23 cellular contexts compared by ENCODE assay signal in the genomic region with DNA sequence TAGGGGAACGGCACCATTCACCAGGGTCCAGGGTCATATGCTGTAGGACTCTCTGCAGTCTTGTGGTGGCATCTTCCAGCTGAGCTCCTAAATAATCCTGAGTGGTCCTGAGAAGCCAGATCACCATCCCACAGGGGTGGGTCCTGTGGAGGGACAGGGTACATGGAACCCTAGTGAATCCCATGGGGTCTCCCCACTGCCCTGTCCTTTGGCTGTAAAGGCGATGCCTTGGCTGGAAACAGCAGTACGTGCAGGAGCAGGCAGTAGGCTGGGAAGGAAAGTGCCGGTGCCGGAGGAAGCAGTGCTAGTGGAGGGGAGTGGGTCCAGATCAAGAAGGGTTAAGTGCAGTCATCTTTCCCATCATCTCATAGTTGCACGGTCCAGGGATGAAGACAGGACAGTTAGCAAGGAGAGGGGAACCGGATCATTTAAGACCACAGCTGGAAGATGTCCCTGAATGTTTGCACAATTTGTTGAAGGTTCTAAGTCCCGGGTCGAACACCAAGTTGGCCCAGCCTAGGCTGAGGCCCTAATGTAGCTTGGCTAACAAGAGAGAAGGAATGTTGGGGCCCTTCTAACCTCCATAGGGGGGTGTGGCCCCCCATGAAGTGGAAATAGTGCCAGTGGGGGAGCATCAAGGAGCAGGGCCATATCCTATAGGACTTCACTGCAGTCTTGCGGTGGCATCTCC. TPM values are rescaled to one million over a fixed set of nuclear protein-coding genes. Genes with fewer than 3 reads are reported as not detected.
DNase-seq lines count a peak whose midpoint lies in the region; ATAC-seq, FAIRE-seq and TF ChIP-seq lines count a peak whose summit lies in the region.
"Had no signal": no experiment of that assay in that cellular context is flagged by ENCODE, and none has a peak within 500 bp of the region (broad histone marks: within the 10 kb centered on the region; RNA-seq: fewer than 3 reads in every experiment).

No MANE protein-coding gene starts in this region.

- H3K79me2 ChIP-seq in K562 (ENCODE audit: control insufficient read depth, insufficient read depth, low read length), result no peaks in the 10 kb centered on the region

- intact Hi-C loops in K562 (cut with micrococcal nuclease), result no loop called here

- H3K27me3 Mint-ChIP-seq in neural crest cell (ENCODE audit: low read depth) (peaks cover 13% of the 10 kb centered on the region), type B pancreatic cell (peaks cover 7% of the 10 kb centered on the region), endodermal cell (ENCODE audit: insufficient read depth) (peaks cover 29% of the 10 kb centered on the region)
- H3K27me3 Mint-ChIP-seq: CD4-positive, alpha-beta T cell had no signal

- H3K9me1 ChIP-seq in K562 (ENCODE audit: control insufficient read depth, insufficient read depth, low read length), result no peaks in the 10 kb centered on the region

- POLR2A ChIA-PET in K562 (lab: Yijun Ruan, JAX), result interaction anchor here (0.6 to 1.2 kb wide), 4 partner anchors 10 to 272 kb away, joined by 3 read pairs; no protein-coding TSS in a partner anchor

- TF ChIP-seq EP300 in K562 (IDR thresholded peaks at IDR 0.05; ENCODE audit: low read length), result no peak

- H3K36me3 Mint-ChIP-seq in neural crest cell (ENCODE audit: low read depth), result no peaks in the 10 kb centered on the region
- H3K36me3 Mint-ChIP-seq in type B pancreatic cell, result no peaks in the 10 kb centered on the region
- no peaks in the 10 kb centered on the region for H3K36me3 Mint-ChIP-seq in endodermal cell (ENCODE audit: low read depth)

- H3K4me3 Mint-ChIP-seq in neural crest cell (no peak overlapping the region), type B pancreatic cell (no peak overlapping the region), endodermal cell (no peak overlapping the region)
- H3K4me3 Mint-ChIP-seq: CD4-positive, alpha-beta T cell had no signal

- in situ Hi-C loops in K562 (cut with MboI), result no loop called here

- peak; percentile 49 for DNase-seq in activated effector memory CD4-positive, alpha-beta T cell treated with anti-CD3 and anti-CD28 coated beads, Interleukin-2, amount 50 U/mL, for 16 hours
- DNase-seq in activated effector memory CD4-positive, alpha-beta T cell treated with Interleukin-2 at 50 U/mL for 16 hours, result no peak
- no peak for DNase-seq in K562 (ENCODE audit: extremely low read depth in 1 of 4, low spot score in 3 of 4)
- no peak for DNase-seq in neural crest cell (ENCODE audit: low read depth, low spot score)
- peak; percentile 43 for DNase-seq in type B pancreatic cell (ENCODE audit: extremely low spot score, unreplicated experiment)
- no peak for DNase-seq in endodermal cell
- DNase-seq in DMS153 (lab: John Stamatoyannopoulos, UW), result no peak
- DNase-seq: BE2C; CD4-positive, alpha-beta T cell; DMS53; EL; GM23248; HCEC 1CT; NCI-H1105 treated with DMSO at 0.1 percent for 48 hours; NCI-H1694; NCI-H510A; NCI-H82; OCI-M1; SHP77 had no signal

- H3K4me1 ChIP-seq in K562 (replicated peaks in 1 of 2; ENCODE audit: control insufficient read depth in 2 of 2, insufficient read depth in 2 of 2, low read length in 2 of 2) (peaks cover 0 to 16% of the 10 kb centered on the region in 2 experiments; a peak in 2 of 5 replicates), endodermal cell (ENCODE audit: control insufficient read depth, insufficient read depth, low read length) (no peaks in the 10 kb centered on the region)

- no peak for TF ChIP-seq RAD21 in K562 (CRISPR knock-in tag; conservative IDR thresholded peaks at IDR 0.05 in 1 of 2, IDR thresholded peaks at IDR 0.05 in 1 of 2)

- whole genome bisulfite sequencing in K562 (ENCODE audit: insufficient coverage, low coverage, missing lambda C conversion rate), result 12% methylated on average over 10 of the region's 10 CpGs
- 88 to 92% methylated on average over 8 to 10 of the region's 10 CpGs for WGBS in endodermal cell (ENCODE audit: insufficient coverage in 1 of 2, insufficient read length in 1 of 2), 2 experiments

- peaks cover 21 to 56% of the 10 kb centered on the region in 2 experiments; a peak in 4 of 5 replicates for H3K27me3 ChIP-seq in K562 (ENCODE audit: control insufficient read depth in 2 of 2, insufficient read depth in 2 of 2, low read length in 2 of 2)
- peaks cover 8% of the 10 kb centered on the region for H3K27me3 ChIP-seq in endodermal cell (ENCODE audit: control insufficient read depth, insufficient read depth, low read length, poor library complexity, severe bottlenecking)
- H3K27me3 ChIP-seq: BE2C had no signal

- TF ChIP-seq CTCF in K562 (IDR thresholded peaks at IDR 0.05 in 2 of 3, conservative IDR thresholded peaks at IDR 0.05 in 1 of 3; ENCODE audit: insufficient read depth in 2 of 3, low read depth in 1 of 3, low read length in 3 of 3), result no peak
- no peak for TF ChIP-seq CTCF in neural crest cell (conservative IDR thresholded peaks at IDR 0.05)
- no peak for TF ChIP-seq CTCF in type B pancreatic cell (conservative IDR thresholded peaks at IDR 0.05)
- no peak for TF ChIP-seq CTCF in endodermal cell (conservative IDR thresholded peaks at IDR 0.05)

- ATAC-seq in K562 (no peak), GM21367 (IDR thresholded peaks at IDR 0.05; ENCODE audit: unreplicated experiment) (no peak)
- ATAC-seq: GM12878 had no signal

- no peak overlapping the region for H3K27ac ChIP-seq in K562 (ENCODE audit: extremely low read depth, low read depth, low read length)
- no peak overlapping the region for H3K27ac ChIP-seq in endodermal cell (ENCODE audit: low read depth, low read length)
- H3K27ac ChIP-seq: GM23248 had no signal

- peaks cover 5% of the 10 kb centered on the region for H3K9me3 Mint-ChIP-seq in neural crest cell
- H3K9me3 Mint-ChIP-seq in type B pancreatic cell, result no peaks in the 10 kb centered on the region
- peaks cover 15% of the 10 kb centered on the region for H3K9me3 Mint-ChIP-seq in endodermal cell
- H3K9me3 Mint-ChIP-seq: CD4-positive, alpha-beta T cell had no signal

- H3K4me3 ChIP-seq in K562 (no peak overlapping the region), endodermal cell (ENCODE audit: low read length) (no peak overlapping the region)
- H3K4me3 ChIP-seq: GM12878, GM23248 had no signal

- CTCF ChIA-PET in K562 (lab: Yijun Ruan, JAX; ENCODE audit: low intra/inter-chr PET ratio), result no interaction called here

- H3K4me1 Mint-ChIP-seq in neural crest cell (no peaks in the 10 kb centered on the region), type B pancreatic cell (ENCODE audit: unreplicated experiment) (no peaks in the 10 kb centered on the region), endodermal cell (no peaks in the 10 kb centered on the region)

- TF ChIP-seq POLR2A in K562 (conservative IDR thresholded peaks at IDR 0.05), result no peak

- H3K9ac ChIP-seq in K562 (ENCODE audit: insufficient read depth in 1 of 2, low read depth in 2 of 2, low read length in 2 of 2) (no peak overlapping the region), endodermal cell (ENCODE audit: extremely low read depth, low read length, poor library complexity, severe bottlenecking) (no peak overlapping the region)
- H3K9ac ChIP-seq: GM23248 had no signal

- FAIRE-seq in K562 (lab: Jason Lieb, UNC), result no peak
- FAIRE-seq: A204.1, GM12878, GM19239 had no signal

- H2AFZ ChIP-seq in K562 (ENCODE audit: low read depth, low read length), result no peak overlapping the region
- H2AFZ ChIP-seq: GM23248 had no signal

- no peaks in the 10 kb centered on the region for H4K20me1 ChIP-seq in K562 (replicated peaks; ENCODE audit: control insufficient read depth, insufficient read depth, low read length)

- H3K27ac Mint-ChIP-seq in neural crest cell (ENCODE audit: unreplicated experiment), result peak overlapping the region; percentile 27
- H3K27ac Mint-ChIP-seq in type B pancreatic cell, result no peak overlapping the region
- H3K27ac Mint-ChIP-seq in endodermal cell, result no peak overlapping the region
- H3K27ac Mint-ChIP-seq: CD4-positive, alpha-beta T cell had no signal

- BruUV-seq in K562 (replicated peaks; lab: Mats Ljungman, UMichigan), result no TSS peak

- H3K9me3 ChIP-seq in K562 (replicated peaks; ENCODE audit: control insufficient read depth, insufficient read depth, low read depth, low read length) (no peaks in the 10 kb centered on the region), endodermal cell (ENCODE audit: control insufficient read depth, low read length) (peaks cover 4% of the 10 kb centered on the region)
- H3K9me3 ChIP-seq: BE2C had no signal

- H3K4me2 ChIP-seq in K562 (ENCODE audit: insufficient read depth, low read length), result no peak overlapping the region

- no peaks in the 10 kb centered on the region for H3K36me3 ChIP-seq in K562 (ENCODE audit: control insufficient read depth, insufficient read depth, low read length)
- H3K36me3 ChIP-seq in endodermal cell (ENCODE audit: control insufficient read depth, insufficient read depth, low read length), result no peaks in the 10 kb centered on the region
- H3K36me3 ChIP-seq: BE2C had no signal

RNA-seq across cellular contexts. Expression of a gene that starts 18.1 kb away (rescaled TPM):
- 8.4 and 16.2 TPM in 2 replicates for total RNA-seq in K562 (2011; cell fraction: chromatin; rRNA removed; ENCODE audit: low replicate concordance)
- 7.1 and 8.5 TPM in 2 replicates for total RNA-seq in K562 (2011; cell fraction: nucleolus; rRNA removed)
- total RNA-seq in K562 (2011; cell fraction: nucleoplasm; rRNA removed), result 4.3 and 5.9 TPM in 2 replicates
- total RNA-seq in K562 (2014; rRNA removed) (3.0 and 3.4 TPM in 2 replicates), K562 (2014; rRNA removed; fragmentation: Illumina TruSeq; extraction: Trizol) (0.86 and 1.4 TPM in 2 replicates), K562 (2015; rRNA removed; fragmentation: Illumina TruSeq; extraction: Trizol) (2.6 TPM in 2 replicates), K562 (2021) (4.8 and 5.9 TPM in 2 replicates), neural crest cell (not detected in 2 replicates), type B pancreatic cell (ENCODE audit: low replicate concordance) (2.6 and 7.2 TPM in 2 replicates), endodermal cell (not detected)
- polyA plus RNA-seq in K562 (2011; rRNA removed) (4.2 and 9.4 TPM in 2 replicates), K562 (2014; fragmentation: Illumina TruSeq; extraction: Trizol) (0.79 and 2.8 TPM in 2 replicates), K562 (2014; fragmentation: Nextera tagmentation; extraction: Ambion mirVana) (under 1 TPM; 0.21 to 0.57 TPM), K562 (2014; rRNA removed) (3.3 and 7.3 TPM in 2 replicates)
- 4.4 and 6.2 TPM in 2 replicates for polyA plus RNA-seq in K562 (2011; cell fraction: cytosol; rRNA removed)
- polyA plus RNA-seq in K562 (2011; cell fraction: nucleus; rRNA removed), result 68.0 and 78.0 TPM in 2 replicates
- polyA plus RNA-seq in K562 (2012), result 8.2 and 19.1 TPM in 2 replicates
- 0.77 and 0.90 TPM in 2 replicates for polyA minus RNA-seq in K562 (2011; rRNA and poly(A)+ RNA removed)
- 1.4 and 3.4 TPM in 2 replicates for polyA minus RNA-seq in K562 (2011; cell fraction: cytosol; rRNA and poly(A)+ RNA removed)
- polyA minus RNA-seq in K562 (2011; cell fraction: nucleus; rRNA and poly(A)+ RNA removed), result 10.0 and 10.3 TPM in 2 replicates
- polyA plus RNA-seq in endodermal cell (2013, experiment 1 of 2), result not detected
- 0.70 TPM for polyA plus RNA-seq in endodermal cell (2013, experiment 2 of 2)
- total RNA-seq: GM12878, GM23248 had no signal
- polyA plus RNA-seq: GM23248 had no signal

RNA-seq across cellular contexts. Expression of a gene that starts 18.2 kb away (rescaled TPM):
- 1.6 and 4.7 TPM in 2 replicates for total RNA-seq in K562 (2011; cell fraction: chromatin; rRNA removed; ENCODE audit: low replicate concordance)
- 2.4 and 3.5 TPM in 2 replicates for total RNA-seq in K562 (2011; cell fraction: nucleolus; rRNA removed)
- 1.5 and 3.1 TPM in 2 replicates for total RNA-seq in K562 (2011; cell fraction: nucleoplasm; rRNA removed)
- total RNA-seq in K562 (2014; rRNA removed) (1.3 and 2.0 TPM in 2 replicates), K562 (2014; rRNA removed; fragmentation: Illumina TruSeq; extraction: Trizol) (0.64 and 0.65 TPM in 2 replicates), K562 (2015; rRNA removed; fragmentation: Illumina TruSeq; extraction: Trizol) (2.3 and 2.5 TPM in 2 replicates), K562 (2021) (2.1 and 2.6 TPM in 2 replicates), neural crest cell (not detected in 2 replicates), type B pancreatic cell (ENCODE audit: low replicate concordance) (0.51 and 1.2 TPM in 2 replicates), endodermal cell (under 1 TPM in 1 of 2 donors, not detected in 1; 0.20 TPM)
- polyA plus RNA-seq in K562 (2011; rRNA removed) (1.2 and 2.1 TPM in 2 replicates), K562 (2014; fragmentation: Illumina TruSeq; extraction: Trizol) (1.0 and 1.3 TPM in 2 replicates), K562 (2014; fragmentation: Nextera tagmentation; extraction: Ambion mirVana) (under 1 TPM; 0.10 to 0.15 TPM), K562 (2014; rRNA removed) (2.0 and 2.1 TPM in 2 replicates)
- polyA plus RNA-seq in K562 (2011; cell fraction: cytosol; rRNA removed), result 0.91 and 2.0 TPM in 2 replicates
- polyA plus RNA-seq in K562 (2011; cell fraction: nucleus; rRNA removed), result 5.5 and 14.3 TPM in 2 replicates
- 4.3 and 4.5 TPM in 2 replicates for polyA plus RNA-seq in K562 (2012)
- 0.99 and 1.0 TPM in 2 replicates for polyA minus RNA-seq in K562 (2011; rRNA and poly(A)+ RNA removed)
- 1.4 TPM in 1 of 2 replicates, not detected in the other for polyA minus RNA-seq in K562 (2011; cell fraction: cytosol; rRNA and poly(A)+ RNA removed)
- polyA minus RNA-seq in K562 (2011; cell fraction: nucleus; rRNA and poly(A)+ RNA removed), result 2.4 and 3.4 TPM in 2 replicates
- polyA plus RNA-seq in endodermal cell (2013, experiment 1 of 2), result not detected
- polyA plus RNA-seq in endodermal cell (2013, experiment 2 of 2), result not detected
- total RNA-seq: GM23248 had no signal
- polyA plus RNA-seq: GM23248 had no signal

RNA-seq across cellular contexts. Expression of a gene that starts 49.5 kb away (rescaled TPM):
- 0.25 and 0.30 TPM in 2 replicates for total RNA-seq in K562 (2011; cell fraction: chromatin; rRNA removed; ENCODE audit: low replicate concordance)
- total RNA-seq in K562 (2011; cell fraction: nucleolus; rRNA removed), result 0.79 and 0.83 TPM in 2 replicates
- total RNA-seq in K562 (2011; cell fraction: nucleoplasm; rRNA removed), result 0.22 and 0.31 TPM in 2 replicates
- total RNA-seq in K562 (2014; rRNA removed) (1.4 and 1.7 TPM in 2 replicates), K562 (2014; rRNA removed; fragmentation: Illumina TruSeq; extraction: Trizol) (0.11 TPM in 1 of 2 replicates, not detected in the other), K562 (2015; rRNA removed; fragmentation: Illumina TruSeq; extraction: Trizol) (0.36 and 0.53 TPM in 2 replicates), K562 (2021) (1.1 and 1.2 TPM in 2 replicates), neural crest cell (0.16 TPM in 1 of 2 replicates, not detected in the other), type B pancreatic cell (ENCODE audit: low replicate concordance) (5.6 and 13.6 TPM in 2 replicates), endodermal cell (not detected)
- polyA plus RNA-seq in K562 (2011; rRNA removed) (0.07 and 0.15 TPM in 2 replicates), K562 (2014; fragmentation: Illumina TruSeq; extraction: Trizol) (0.12 and 0.26 TPM in 2 replicates), K562 (2014; fragmentation: Nextera tagmentation; extraction: Ambion mirVana) (not detected), K562 (2014; rRNA removed) (0.76 and 1.4 TPM in 2 replicates)
- 0.15 and 1.7 TPM in 2 replicates for polyA plus RNA-seq in K562 (2011; cell fraction: cytosol; rRNA removed)
- polyA plus RNA-seq in K562 (2011; cell fraction: nucleus; rRNA removed), result 0.13 and 0.40 TPM in 2 replicates
- polyA plus RNA-seq in K562 (2012), result 0.93 and 1.0 TPM in 2 replicates
- not detected in 2 replicates for polyA minus RNA-seq in K562 (2011; rRNA and poly(A)+ RNA removed)
- polyA minus RNA-seq in K562 (2011; cell fraction: cytosol; rRNA and poly(A)+ RNA removed), result not detected in 2 replicates
- 0.22 and 0.27 TPM in 2 replicates for polyA minus RNA-seq in K562 (2011; cell fraction: nucleus; rRNA and poly(A)+ RNA removed)
- 1.2 TPM for polyA plus RNA-seq in endodermal cell (2013, experiment 1 of 2)
- 1.1 TPM for polyA plus RNA-seq in endodermal cell (2013, experiment 2 of 2)
- total RNA-seq: CD4-positive, alpha-beta T cell; GM12878; GM23248 had no signal
- polyA plus RNA-seq: GM12878, GM23248 had no signal

RNA-seq across cellular contexts. Expression of a gene that starts 57.2 kb away (rescaled TPM):
- total RNA-seq in K562 (2011; cell fraction: chromatin; rRNA removed; ENCODE audit: low replicate concordance), result 93.5 and 278 TPM in 2 replicates
- 344 and 368 TPM in 2 replicates for total RNA-seq in K562 (2011; cell fraction: nucleolus; rRNA removed)
- total RNA-seq in K562 (2011; cell fraction: nucleoplasm; rRNA removed), result 240 and 244 TPM in 2 replicates
- total RNA-seq in K562 (2014; rRNA removed) (43.3 and 67.2 TPM in 2 replicates), K562 (2014; rRNA removed; fragmentation: Illumina TruSeq; extraction: Trizol) (37.4 and 60.2 TPM in 2 replicates), K562 (2015; rRNA removed; fragmentation: Illumina TruSeq; extraction: Trizol) (61.7 and 64.8 TPM in 2 replicates), K562 (2021) (181 and 189 TPM in 2 replicates), neural crest cell (211 and 225 TPM in 2 replicates), type B pancreatic cell (ENCODE audit: low replicate concordance) (350 and 438 TPM in 2 replicates), endodermal cell (100 to 1,000 TPM; 275 to 331 TPM)
- polyA plus RNA-seq in K562 (2011; rRNA removed) (76.9 and 103 TPM in 2 replicates), K562 (2014; fragmentation: Illumina TruSeq; extraction: Trizol) (163 and 169 TPM in 2 replicates), K562 (2014; fragmentation: Nextera tagmentation; extraction: Ambion mirVana) (1 to 10 TPM; 2.4 to 7.0 TPM), K562 (2014; rRNA removed) (105 and 114 TPM in 2 replicates)
- polyA plus RNA-seq in K562 (2011; cell fraction: cytosol; rRNA removed), result 177 and 219 TPM in 2 replicates
- polyA plus RNA-seq in K562 (2011; cell fraction: nucleus; rRNA removed), result 80.1 and 118 TPM in 2 replicates
- polyA plus RNA-seq in K562 (2012), result 157 and 238 TPM in 2 replicates
- 67.7 and 102 TPM in 2 replicates for polyA minus RNA-seq in K562 (2011; rRNA and poly(A)+ RNA removed)
- polyA minus RNA-seq in K562 (2011; cell fraction: cytosol; rRNA and poly(A)+ RNA removed), result 110 and 130 TPM in 2 replicates
- 23.2 and 30.1 TPM in 2 replicates for polyA minus RNA-seq in K562 (2011; cell fraction: nucleus; rRNA and poly(A)+ RNA removed)
- 204 TPM for polyA plus RNA-seq in endodermal cell (2013, experiment 1 of 2)
- 188 TPM for polyA plus RNA-seq in endodermal cell (2013, experiment 2 of 2)

Comparison
In these comparisons a context has a peak if more than half of its experiments do, and no peak if none do; other contexts are left out.
1. DNase-seq: peak in activated effector memory CD4-positive, alpha-beta T cell treated with anti-CD3 and anti-CD28 coated beads, Interleukin-2, amount 50 U/mL, for 16 hours (single experiment) and type B pancreatic cell (single experiment); none in activated effector memory CD4-positive, alpha-beta T cell treated with Interleukin-2 at 50 U/mL for 16 hours (single experiment), K562 (0 of 4), neural crest cell (single experiment), endodermal cell (single experiment) and DMS153 (single experiment).